In the genomic region with DNA sequence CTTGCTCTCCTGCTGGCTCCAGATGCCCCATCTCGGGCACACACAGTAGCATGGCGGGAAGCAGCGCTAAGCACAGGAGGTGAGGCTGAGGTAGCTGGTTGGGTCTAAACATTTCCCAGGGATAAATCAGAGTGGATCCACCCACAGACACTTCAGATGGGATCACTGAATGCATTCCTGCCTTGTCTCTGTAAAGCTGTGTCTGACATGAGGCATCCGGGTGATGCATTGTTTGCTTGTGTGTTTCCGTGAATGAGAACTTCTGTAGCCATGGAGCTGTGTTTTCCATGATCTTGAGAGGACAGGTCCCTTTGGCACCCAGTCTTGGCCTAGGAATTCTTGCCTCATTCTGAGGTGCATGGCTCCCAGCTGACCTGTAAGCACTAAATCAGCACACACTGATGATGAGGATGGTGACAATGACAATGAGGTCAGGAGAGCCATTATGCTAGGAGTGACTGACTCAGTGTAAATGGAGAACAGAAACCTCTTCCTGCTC, we compare ENCODE assay signal across 1 cellular context.
TF ChIP-seq lines count a peak whose summit lies in the region.

No MANE protein-coding gene starts in this region.

TF ChIP-seq in HepG2, 621 proteins besides CTCF, POLR2A, EP300 and RAD21:
- TF ChIP-seq, protein P1, sequence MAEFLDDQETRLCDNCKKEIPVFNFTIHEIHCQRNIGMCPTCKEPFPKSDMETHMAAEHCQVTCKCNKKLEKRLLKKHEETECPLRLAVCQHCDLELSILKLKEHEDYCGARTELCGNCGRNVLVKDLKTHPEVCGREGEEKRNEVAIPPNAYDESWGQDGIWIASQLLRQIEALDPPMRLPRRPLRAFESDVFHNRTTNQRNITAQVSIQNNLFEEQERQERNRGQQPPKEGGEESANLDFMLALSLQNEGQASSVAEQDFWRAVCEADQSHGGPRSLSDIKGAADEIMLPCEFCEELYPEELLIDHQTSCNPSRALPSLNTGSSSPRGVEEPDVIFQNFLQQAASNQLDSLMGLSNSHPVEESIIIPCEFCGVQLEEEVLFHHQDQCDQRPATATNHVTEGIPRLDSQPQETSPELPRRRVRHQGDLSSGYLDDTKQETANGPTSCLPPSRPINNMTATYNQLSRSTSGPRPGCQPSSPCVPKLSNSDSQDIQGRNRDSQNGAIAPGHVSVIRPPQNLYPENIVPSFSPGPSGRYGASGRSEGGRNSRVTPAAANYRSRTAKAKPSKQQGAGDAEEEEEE (CRISPR knock-in tag; IDR thresholded peaks at IDR 0.05; ENCODE audit: borderline replicate concordance): no peak
- TF ChIP-seq ZBTB14 (CRISPR knock-in tag; IDR thresholded peaks at IDR 0.05) (no peak), HOXD1 (CRISPR knock-in tag; IDR thresholded peaks at IDR 0.05) (no peak), SMYD3 (CRISPR knock-in tag; IDR thresholded peaks at IDR 0.05) (no peak)
TF ChIP-seq in HepG2: peak in this region for 0.
